ENCODE assay signal across 19 cellular contexts in the genomic region with DNA sequence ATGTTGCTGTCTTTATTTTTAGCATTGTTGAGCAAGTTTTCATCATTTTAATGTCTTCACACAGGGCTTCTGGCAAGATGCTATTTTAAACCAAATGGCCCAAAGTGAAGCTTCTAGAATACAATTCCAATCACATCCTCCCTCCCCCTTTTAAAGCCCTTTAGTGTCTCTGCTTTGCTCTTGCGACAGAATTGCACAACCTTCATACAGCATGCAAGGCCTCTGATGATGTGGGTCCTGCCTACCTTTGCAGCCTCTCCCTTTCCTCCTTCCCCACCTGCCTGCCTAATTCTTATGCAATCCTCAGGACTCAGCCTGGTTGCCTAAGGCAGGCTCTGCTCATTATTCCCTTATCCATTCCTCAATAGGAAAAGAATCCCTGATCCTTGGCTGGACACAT.
DNase-seq lines count a peak whose midpoint lies in the region; ATAC-seq and TF ChIP-seq lines count a peak whose summit lies in the region.
"Had no signal": no experiment of that assay in that cellular context is flagged by ENCODE, and none has a peak within 500 bp of the region (broad histone marks: within the 10 kb centered on the region; RNA-seq: fewer than 3 reads in every experiment).

No MANE protein-coding gene starts in this region.

- TF ChIP-seq CTCF in upper lobe of right lung (IDR thresholded peaks at IDR 0.05): no peak
- TF ChIP-seq CTCF in mesothelial cell of epicardium (IDR thresholded peaks at IDR 0.05; ENCODE audit: unreplicated experiment): no peak

- H3K27ac Mint-ChIP-seq in activated naive CD4-positive, alpha-beta T cell treated with anti-CD3 and anti-CD28 coated beads, Interleukin-2, amount 10 ng/mL, durations not matched to agents 7 days and 5 days: peak overlapping the region; percentile 89
- peak overlapping the region in 1 of 2 donors; percentile 50 for H3K27ac Mint-ChIP-seq in activated naive CD4-positive, alpha-beta T cell treated with anti-CD3 and anti-CD28 coated beads, Interleukin-2, amount 50 U/mL, for 72 hours
- H3K27ac Mint-ChIP-seq in mesothelial cell of epicardium: no peak overlapping the region
- H3K27ac Mint-ChIP-seq: T-helper 17 cell had no signal

- H3K27me3 ChIP-seq in esophagus (ENCODE audit: control insufficient read depth in 1 of 2, insufficient read depth in 2 of 2, low read length in 2 of 2) (no peaks in the 10 kb centered on the region), upper lobe of right lung (no peaks in the 10 kb centered on the region)
- H3K27me3 ChIP-seq: ascending aorta, MG63 had no signal

- H3K4me1 ChIP-seq in esophagus (ENCODE audit: control insufficient read depth in 2 of 2, insufficient read depth in 2 of 2, low read length in 1 of 2) (peaks cover 0 to 4% of the 10 kb centered on the region in 2 donors), upper lobe of right lung (no peaks in the 10 kb centered on the region)
- H3K4me1 ChIP-seq: ascending aorta, HAP-1 had no signal

- H3K27ac ChIP-seq in esophagus (ENCODE audit: low read depth in 2 of 2, low read length in 1 of 2): peak overlapping the region; percentile 1 to 47
- no peak overlapping the region for H3K27ac ChIP-seq in upper lobe of right lung
- H3K27ac ChIP-seq: ascending aorta had no signal

- H3K9me3 Mint-ChIP-seq in activated naive CD4-positive, alpha-beta T cell treated with anti-CD3 and anti-CD28 coated beads, Interleukin-2, amount 10 ng/mL, durations not matched to agents 7 days and 5 days: peaks cover 52% of the 10 kb centered on the region
- H3K9me3 Mint-ChIP-seq in activated naive CD4-positive, alpha-beta T cell treated with anti-CD3 and anti-CD28 coated beads, Interleukin-2, amount 50 U/mL, for 72 hours: peaks cover 11 to 15% of the 10 kb centered on the region in 2 donors
- peaks cover 22% of the 10 kb centered on the region for H3K9me3 Mint-ChIP-seq in mesothelial cell of epicardium

- intact Hi-C loops in upper lobe of right lung (cut with DNase I): no loop called here

- no peak overlapping the region for H3K4me3 ChIP-seq in esophagus (ENCODE audit: low read depth in 1 of 2, low read length in 2 of 2)
- H3K4me3 ChIP-seq in upper lobe of right lung: no peak overlapping the region
- H3K4me3 ChIP-seq: ascending aorta, HAP-1, MG63 had no signal

- peak overlapping the region; percentile 48 for H3K4me3 Mint-ChIP-seq in activated naive CD4-positive, alpha-beta T cell treated with anti-CD3 and anti-CD28 coated beads, Interleukin-2, amount 10 ng/mL, durations not matched to agents 7 days and 5 days
- H3K4me3 Mint-ChIP-seq in mesothelial cell of epicardium: no peak overlapping the region

- peaks cover 82% of the 10 kb centered on the region for H3K4me1 Mint-ChIP-seq in activated naive CD4-positive, alpha-beta T cell treated with anti-CD3 and anti-CD28 coated beads, Interleukin-2, amount 10 ng/mL, durations not matched to agents 7 days and 5 days
- peaks cover 2% of the 10 kb centered on the region for H3K4me1 Mint-ChIP-seq in mesothelial cell of epicardium

- DNase-seq in activated naive CD4-positive, alpha-beta T cell treated with anti-CD3 and anti-CD28 coated beads, Interleukin-2, amount 10 ng/mL, durations not matched to agents 7 days and 5 days: no peak
- DNase-seq in activated naive CD4-positive, alpha-beta T cell treated with anti-CD3 and anti-CD28 coated beads, Interleukin-2, amount 50 U/mL, for 72 hours (ENCODE audit: low spot score in 2 of 2): no peak
- peak; percentile 52 to 67 for DNase-seq in NOMO-1 (lab: John Stamatoyannopoulos, UW; ENCODE audit: unreplicated experiment in 2 of 2)
- DNase-seq in upper lobe of right lung: no peak
- DNase-seq in stimulated activated CD4-positive, alpha-beta T cell treated with anti-CD3 and anti-CD28 coated beads, Interleukin-1b, Interleukin-23, amount 100 ng/mL, for 48 hours: no peak
- DNase-seq in mesothelial cell of epicardium (ENCODE audit: low spot score in 2 of 2, unreplicated experiment in 2 of 2): no peak
- DNase-seq: erythroblast; GDM1; MG63; NCI-H2081 treated with DMSO at 0.1 percent for 48 hours; NCI-H526; posterior cingulate gyrus; RPMI8226; stimulated activated naive CD8-positive, alpha-beta T cell treated with anti-CD3 and anti-CD28 coated beads, Interleukin-15, Interleukin-2, amounts not matched to agents 100 U/mL and 50 U/mL, for 24 hours; T-helper 17 cell had no signal

- H3K36me3 ChIP-seq in esophagus (ENCODE audit: control insufficient read depth in 2 of 2, insufficient read depth in 2 of 2, low read length in 1 of 2) (no peaks in the 10 kb centered on the region), upper lobe of right lung (no peaks in the 10 kb centered on the region)
- H3K36me3 ChIP-seq: HAP-1, MG63 had no signal

- H3K9me3 ChIP-seq in esophagus (ENCODE audit: control insufficient read depth in 2 of 2, insufficient read depth in 1 of 2, low read depth in 1 of 2, low read length in 1 of 2): peaks cover 0 to 2% of the 10 kb centered on the region in 2 donors
- peaks cover 6% of the 10 kb centered on the region for H3K9me3 ChIP-seq in upper lobe of right lung
- H3K9me3 ChIP-seq: HAP-1 had no signal

- peaks cover 63% of the 10 kb centered on the region for H3K36me3 Mint-ChIP-seq in activated naive CD4-positive, alpha-beta T cell treated with anti-CD3 and anti-CD28 coated beads, Interleukin-2, amount 10 ng/mL, durations not matched to agents 7 days and 5 days
- peaks cover 28 to 32% of the 10 kb centered on the region in 2 donors for H3K36me3 Mint-ChIP-seq in activated naive CD4-positive, alpha-beta T cell treated with anti-CD3 and anti-CD28 coated beads, Interleukin-2, amount 50 U/mL, for 72 hours
- H3K36me3 Mint-ChIP-seq in mesothelial cell of epicardium: peaks cover 4% of the 10 kb centered on the region

- no peaks in the 10 kb centered on the region for H3K27me3 Mint-ChIP-seq in activated naive CD4-positive, alpha-beta T cell treated with anti-CD3 and anti-CD28 coated beads, Interleukin-2, amount 10 ng/mL, durations not matched to agents 7 days and 5 days
- no peaks in the 10 kb centered on the region for H3K27me3 Mint-ChIP-seq in mesothelial cell of epicardium (ENCODE audit: low read depth)
- H3K27me3 Mint-ChIP-seq: T-helper 17 cell had no signal

- no peak for ATAC-seq in activated naive CD4-positive, alpha-beta T cell treated with anti-CD3 and anti-CD28 coated beads, Interleukin-2, amount 50 U/mL, for 72 hours
- ATAC-seq in upper lobe of right lung (peak; percentile 61), HG03108 (IDR thresholded peaks at IDR 0.05; ENCODE audit: unreplicated experiment) (no peak)
- ATAC-seq: T-helper 17 cell had no signal

- 51 to 76% methylated on average over 1 of the region's 1 CpG for WGBS in esophagus, 2 donors

- CTCF ChIA-PET in activated naive CD4-positive, alpha-beta T cell treated with anti-CD3 and anti-CD28 coated beads, Interleukin-2, amount 10 ng/mL, durations not matched to agents 7 days and 5 days (lab: Charles Lee): no interaction called here

Comparison
In these comparisons a context has a peak if more than half of its experiments do, and no peak if none do; other contexts are left out.
1. DNase-seq: peak in NOMO-1 (2 of 2); none in activated naive CD4-positive, alpha-beta T cell treated with anti-CD3 and anti-CD28 coated beads, Interleukin-2, amount 10 ng/mL, durations not matched to agents 7 days and 5 days (single experiment), activated naive CD4-positive, alpha-beta T cell treated with anti-CD3 and anti-CD28 coated beads, Interleukin-2, amount 50 U/mL, for 72 hours (0 of 2), upper lobe of right lung (single experiment), stimulated activated CD4-positive, alpha-beta T cell treated with anti-CD3 and anti-CD28 coated beads, Interleukin-1b, Interleukin-23, amount 100 ng/mL, for 48 hours (single experiment) and mesothelial cell of epicardium (0 of 2).